ENCODE assay signal across 13 cellular contexts in genomic region chr6:133286765-133287164, GRCh38. TPM values are rescaled to one million over a fixed set of nuclear protein-coding genes. Genes with fewer than 3 reads are reported as not detected.
A peak's percentile ranks its signal among the peaks of the same experiment; 100 is the strongest.
DNase-seq lines count a peak whose midpoint lies in the region; TF ChIP-seq lines count a peak whose summit lies in the region.
"Had no signal": no experiment of that assay in that cellular context is flagged by ENCODE, and none has a peak within 500 bp of the region (broad histone marks: within the 10 kb centered on the region; RNA-seq: fewer than 3 reads in every experiment).

No MANE protein-coding gene starts in this region.

- H3K27ac ChIP-seq in endodermal cell (ENCODE audit: low read depth, low read length) (no peak overlapping the region), vagina (no peak overlapping the region)
- H3K27ac ChIP-seq: esophagus muscularis mucosa, tibial artery had no signal

- no peak overlapping the region for H3K4me3 Mint-ChIP-seq in endodermal cell

- H3K27me3 ChIP-seq in endodermal cell (ENCODE audit: control insufficient read depth, insufficient read depth, low read length, poor library complexity, severe bottlenecking) (no peaks in the 10 kb centered on the region), vagina (no peaks in the 10 kb centered on the region)
- H3K27me3 ChIP-seq: esophagus muscularis mucosa, tibial artery had no signal

- H3K36me3 ChIP-seq in endodermal cell (ENCODE audit: control insufficient read depth, insufficient read depth, low read length): no peaks in the 10 kb centered on the region
- H3K36me3 ChIP-seq in vagina: no peaks in the 10 kb centered on the region
- H3K36me3 ChIP-seq: esophagus muscularis mucosa, tibial artery had no signal

- no peak overlapping the region for H3K4me3 ChIP-seq in NB4 (ENCODE audit: low read depth, low read length)
- H3K4me3 ChIP-seq in endodermal cell (ENCODE audit: low read length): no peak overlapping the region
- H3K4me3 ChIP-seq in vagina: no peak overlapping the region
- H3K4me3 ChIP-seq: esophagus muscularis mucosa, tibial artery had no signal

- H3K4me1 Mint-ChIP-seq in endodermal cell: peaks cover 12% of the 10 kb centered on the region

- peaks cover 5% of the 10 kb centered on the region for H3K4me1 ChIP-seq in endodermal cell (ENCODE audit: control insufficient read depth, insufficient read depth, low read length)
- no peaks in the 10 kb centered on the region for H3K4me1 ChIP-seq in vagina

- no peaks in the 10 kb centered on the region for H3K36me3 Mint-ChIP-seq in endodermal cell (ENCODE audit: low read depth)

- no peaks in the 10 kb centered on the region for H3K9me3 ChIP-seq in endodermal cell (ENCODE audit: control insufficient read depth, low read length)
- no peaks in the 10 kb centered on the region for H3K9me3 ChIP-seq in vagina
- H3K9me3 ChIP-seq: esophagus muscularis mucosa, tibial artery had no signal

- H3K27ac Mint-ChIP-seq in endodermal cell: no peak overlapping the region

- H3K27me3 Mint-ChIP-seq in endodermal cell (ENCODE audit: insufficient read depth): no peaks in the 10 kb centered on the region

- TF ChIP-seq POLR2A in NB4 (IDR thresholded peaks at IDR 0.05; ENCODE audit: extremely low read depth, insufficient read length) (no peak), vagina (IDR thresholded peaks at IDR 0.05) (no peak)

- peak; percentile 14 for DNase-seq in NCI-H748 (lab: John Stamatoyannopoulos, UW; ENCODE audit: unreplicated experiment)
- DNase-seq in NCI-H748 treated with DMSO at 0.1 percent for 48 hours (lab: John Stamatoyannopoulos, UW): no peak
- peak; percentile 38 for DNase-seq in NB4 (ENCODE audit: low read depth)
- no peak for DNase-seq in endodermal cell
- peak; percentile 6 for DNase-seq in renal cortical epithelial cell (ENCODE audit: low read depth)
- DNase-seq in vagina (ENCODE audit: extremely low spot score in 2 of 2): no peak
- no peak for DNase-seq in KG1 (lab: John Stamatoyannopoulos, UW)
- DNase-seq in stimulated activated CD4-positive, alpha-beta T cell treated with anti-CD3 and anti-CD28 coated beads, Interleukin-1b, Interleukin-23, amount 100 ng/mL, for 48 hours: no peak
- DNase-seq: C1 segment of cervical spinal cord, NCI-H187 treated with DMSO at 0.1 percent for 48 hours, small intestine, tibial artery had no signal

- intact Hi-C loops in vagina (cut with DNase I): no loop called here

- H3K9ac ChIP-seq in endodermal cell (ENCODE audit: extremely low read depth, low read length, poor library complexity, severe bottlenecking): no peak overlapping the region

- H3K9me3 Mint-ChIP-seq in endodermal cell: no peaks in the 10 kb centered on the region

- WGBS in endodermal cell (ENCODE audit: insufficient coverage in 1 of 2, insufficient read length in 1 of 2), 2 experiments: 83% methylated on average over 1 of the region's 1 CpG; no CpG with 5 or more reads in 1 of the 2 experiments

- TF ChIP-seq CTCF in NB4 (IDR thresholded peaks at IDR 0.05; ENCODE audit: low read depth, low read length): peak; percentile 41
- TF ChIP-seq CTCF in endodermal cell (conservative IDR thresholded peaks at IDR 0.05): peak; percentile 77
- no peak for TF ChIP-seq CTCF in vagina (IDR thresholded peaks at IDR 0.05)

RNA-seq across cellular contexts. Expression of gene EYA4, which starts 45.6 kb away (rescaled TPM):
- total RNA-seq in endodermal cell (under 1 TPM; 0.11 to 0.26 TPM), renal cortical epithelial cell (0.17 and 1.1 TPM in 2 replicates), vagina (18.7 TPM)
- polyA plus RNA-seq in endodermal cell (2013, experiment 1 of 2): 3.3 TPM
- polyA plus RNA-seq in endodermal cell (2013, experiment 2 of 2): 2.8 TPM

Comparison
In these comparisons a context has a peak if more than half of its experiments do, and no peak if none do; other contexts are left out.
1. DNase-seq: peak in NCI-H748 (single experiment), NB4 (single experiment) and renal cortical epithelial cell (single experiment); none in NCI-H748 treated with DMSO at 0.1 percent for 48 hours (single experiment), endodermal cell (single experiment), vagina (0 of 2), KG1 (single experiment) and stimulated activated CD4-positive, alpha-beta T cell treated with anti-CD3 and anti-CD28 coated beads, Interleukin-1b, Interleukin-23, amount 100 ng/mL, for 48 hours (single experiment).
2. CTCF ChIP-seq: peak in NB4 (single experiment) and endodermal cell (single experiment); none in vagina (0 of 3).